ENCODE assay signal across 9 cellular contexts in genomic region chr6:28443112-28443773, GRCh38. TPM values are rescaled to one million over a fixed set of nuclear protein-coding genes. Genes with fewer than 3 reads are reported as not detected.
DNase-seq lines count a peak whose midpoint lies in the region; ATAC-seq and TF ChIP-seq lines count a peak whose summit lies in the region.
"Had no signal": no experiment of that assay in that cellular context is flagged by ENCODE, and none has a peak within 500 bp of the region (broad histone marks: within the 10 kb centered on the region; RNA-seq: fewer than 3 reads in every experiment).

Gene ZSCAN23, minus strand, starts transcription at chr6:28443491. Its CDS starts 7,225 bp downstream, at chr6:28436266.

- peak; percentile 97 for ATAC-seq in T-helper 17 cell

- peak within 1 kb of the TSS; percentile 59 for H3K27ac Mint-ChIP-seq in T-helper 17 cell
- H3K27ac Mint-ChIP-seq in progenitor cell of endocrine pancreas, result peak within 1 kb of the TSS; percentile 99
- H3K27ac Mint-ChIP-seq in type B pancreatic cell, result peak within 1 kb of the TSS; percentile 97

- H3K9me3 Mint-ChIP-seq in progenitor cell of endocrine pancreas (ENCODE audit: low read depth) (peaks cover 3% of the 10 kb centered on the region), type B pancreatic cell (no peaks in the 10 kb centered on the region)

- H3K4me1 Mint-ChIP-seq in T-helper 17 cell (peaks cover 9% of the 10 kb centered on the region), progenitor cell of endocrine pancreas (ENCODE audit: low read depth) (peaks cover 13% of the 10 kb centered on the region), type B pancreatic cell (ENCODE audit: unreplicated experiment) (peaks cover 12% of the 10 kb centered on the region)

- H3K27me3 ChIP-seq in MG63 (no peaks in the 10 kb centered on the region), right atrium auricular region (peaks cover 0 to 4% of the 10 kb centered on the region in 2 donors)

- peaks cover 0 to 8% of the 10 kb centered on the region in 2 donors for H3K4me1 ChIP-seq in right atrium auricular region

- DNase-seq in Daoy (ENCODE audit: low read depth), result peak; percentile 94
- DNase-seq in H4 (ENCODE audit: low spot score), result peak; percentile 87
- DNase-seq in MG63, result peak; percentile 83
- DNase-seq in T-helper 17 cell, result peak; percentile 41 to 71 (median 63)
- DNase-seq in amniotic stem cell (lab: John Stamatoyannopoulos, UW), result peak; percentile 66
- peak; percentile 87 for DNase-seq in right atrium auricular region (ENCODE audit: low spot score)
- peak; percentile 49 for DNase-seq in progenitor cell of endocrine pancreas (ENCODE audit: low spot score, unreplicated experiment)
- peak; percentile 83 for DNase-seq in type B pancreatic cell (ENCODE audit: extremely low spot score, unreplicated experiment)

- H3K9me3 ChIP-seq in MG63 (no peaks in the 10 kb centered on the region), T-helper 17 cell (ENCODE audit: control insufficient read depth, low read length, poor library complexity, severe bottlenecking) (no peaks in the 10 kb centered on the region), right atrium auricular region (no peaks in the 10 kb centered on the region)

- peak within 1 kb of the TSS; percentile 49 to 67 for H3K27ac ChIP-seq in right atrium auricular region
- H3K27ac ChIP-seq: neutrophil had no signal

- H3K27me3 Mint-ChIP-seq in T-helper 17 cell, result peaks cover 21% of the 10 kb centered on the region
- no peaks in the 10 kb centered on the region for H3K27me3 Mint-ChIP-seq in progenitor cell of endocrine pancreas
- no peaks in the 10 kb centered on the region for H3K27me3 Mint-ChIP-seq in type B pancreatic cell

- H3K36me3 ChIP-seq in MG63 (no peaks in the 10 kb centered on the region), right atrium auricular region (no peaks in the 10 kb centered on the region)
- H3K36me3 ChIP-seq: neutrophil had no signal

- no peaks in the 10 kb centered on the region for H3K36me3 Mint-ChIP-seq in T-helper 17 cell (ENCODE audit: low read depth)
- no peaks in the 10 kb centered on the region for H3K36me3 Mint-ChIP-seq in progenitor cell of endocrine pancreas (ENCODE audit: insufficient read depth)
- no peaks in the 10 kb centered on the region for H3K36me3 Mint-ChIP-seq in type B pancreatic cell

- peak within 1 kb of the TSS; percentile 90 for H3K4me3 Mint-ChIP-seq in T-helper 17 cell
- H3K4me3 Mint-ChIP-seq in progenitor cell of endocrine pancreas (ENCODE audit: low read depth), result peak within 1 kb of the TSS; percentile 99
- H3K4me3 Mint-ChIP-seq in type B pancreatic cell, result peak within 1 kb of the TSS; percentile 99

- H3K4me3 ChIP-seq in MG63, result peak within 1 kb of the TSS; percentile 74
- H3K4me3 ChIP-seq in right atrium auricular region, result peak within 1 kb of the TSS; percentile 71 to 72

- TF ChIP-seq CTCF in right atrium auricular region (IDR thresholded peaks at IDR 0.05) (no peak), progenitor cell of endocrine pancreas (IDR thresholded peaks at IDR 0.05; ENCODE audit: unreplicated experiment) (no peak), type B pancreatic cell (conservative IDR thresholded peaks at IDR 0.05) (no peak)

RNA-seq across cellular contexts. Expression of gene ZSCAN23, which starts in this region (rescaled TPM):
- total RNA-seq in Daoy (2014; rRNA removed; shearing (Covaris generic)), result 3.4 and 8.4 TPM in 2 replicates
- total RNA-seq in H4 (2014; rRNA removed; shearing (Covaris generic)), result 0.64 and 2.4 TPM in 2 replicates
- 0.59 and 2.0 TPM in 2 replicates for total RNA-seq in MG63 (2014; rRNA removed; shearing (Covaris generic); ENCODE audit: low replicate concordance)
- total RNA-seq in T-helper 17 cell (under 1 TPM; 0.12 to 0.52 TPM), right atrium auricular region (under 1 TPM; 0.59 to 0.79 TPM), progenitor cell of endocrine pancreas (21.4 and 22.6 TPM in 2 replicates), type B pancreatic cell (ENCODE audit: low replicate concordance) (10.3 and 11.2 TPM in 2 replicates)

Comparison
In these comparisons a context has a peak if more than half of its experiments do, and no peak if none do; other contexts are left out.
1. Peak in every context shown above with its lines: DNase-seq, ATAC-seq, H3K4me3 ChIP-seq and H3K27ac ChIP-seq.
2. Peak in DNase-seq and ATAC-seq in T-helper 17 cell; RNA of the gene not detected or under 1 TPM.
3. Peak in DNase-seq, H3K4me3 ChIP-seq and H3K27ac ChIP-seq in right atrium auricular region; RNA of the gene not detected or under 1 TPM.